1 cellular context compared by ENCODE assay signal in genomic region chr6:27502508-27503435, GRCh38.
TF ChIP-seq lines count a peak whose summit lies in the region.

No MANE protein-coding gene starts in this region.

TF ChIP-seq in HepG2, 621 proteins besides CTCF, POLR2A, EP300 and RAD21 (continued from another document and continues in another):
- TF ChIP-seq PBX2 (CRISPR knock-in tag; IDR thresholded peaks at IDR 0.05) (no peak; the same call in 1 of the 2 replicates), ZKSCAN5 (CRISPR knock-in tag; IDR thresholded peaks at IDR 0.05) (no peak), KMT2A (CRISPR knock-in tag; IDR thresholded peaks at IDR 0.05) (no peak), CSRNP1 (CRISPR knock-in tag; IDR thresholded peaks at IDR 0.05) (no peak), PRMT3 (CRISPR knock-in tag; IDR thresholded peaks at IDR 0.05; ENCODE audit: borderline replicate concordance, low read depth) (no peak), NCOA2 (CRISPR knock-in tag; IDR thresholded peaks at IDR 0.05) (peak; percentile 40; the same call in 1 of the 2 replicates), ZBTB46 (CRISPR knock-in tag; IDR thresholded peaks at IDR 0.05; ENCODE audit: borderline replicate concordance) (no peak), ZMYM4 (CRISPR knock-in tag; IDR thresholded peaks at IDR 0.05) (no peak; the same call in 1 of the 2 replicates), TEF (CRISPR knock-in tag; IDR thresholded peaks at IDR 0.05) (peak; percentile 83; the same call in 1 of the 2 replicates), ZNF512 (CRISPR knock-in tag; IDR thresholded peaks at IDR 0.05) (0 out of 2 replicates have a peak, but pooled peaks have one; percentile 0), IRX3 (CRISPR knock-in tag; IDR thresholded peaks at IDR 0.05; ENCODE audit: borderline replicate concordance, low read depth) (no peak), YEATS2 (CRISPR knock-in tag; IDR thresholded peaks at IDR 0.05; ENCODE audit: borderline replicate concordance) (0 out of 2 replicates have a peak, but pooled peaks have one; percentile 18), NR2F6 (IDR thresholded peaks at IDR 0.05) (no peak; the same call in 1 of the 2 replicates), NR2F6 (CRISPR knock-in tag; IDR thresholded peaks at IDR 0.05) (no peak; the same call in 1 of the 2 replicates), HNF1A (IDR thresholded peaks at IDR 0.05; ENCODE audit: low read depth) (no peak), HNF1A (CRISPR knock-in tag; IDR thresholded peaks at IDR 0.05; ENCODE audit: borderline replicate concordance) (no peak), ZNF383 (CRISPR knock-in tag; IDR thresholded peaks at IDR 0.05; ENCODE audit: borderline replicate concordance) (no peak), ZNF136 (CRISPR knock-in tag; IDR thresholded peaks at IDR 0.05; ENCODE audit: low read depth) (peak; percentile 69; the same call in 1 of the 2 replicates), SOX6 (IDR thresholded peaks at IDR 0.05) (no peak), SOX6 (CRISPR knock-in tag; IDR thresholded peaks at IDR 0.05) (peak; percentile 65), ZNF607 (CRISPR knock-in tag; IDR thresholded peaks at IDR 0.05; ENCODE audit: borderline replicate concordance) (peak; percentile 38; the same call in 1 of the 2 replicates), ZNF580 (CRISPR knock-in tag; IDR thresholded peaks at IDR 0.05; ENCODE audit: borderline replicate concordance, low read depth) (no peak), GTF3A (CRISPR knock-in tag; conservative IDR thresholded peaks at IDR 0.05) (peak; percentile 37; the same call in 1 of the 2 replicates), PAF1 (CRISPR knock-in tag; IDR thresholded peaks at IDR 0.05) (no peak), ATRX (CRISPR knock-in tag; IDR thresholded peaks at IDR 0.05; ENCODE audit: borderline replicate concordance) (no peak), ZNF446 (CRISPR knock-in tag; IDR thresholded peaks at IDR 0.05) (peak; percentile 52; the same call in 1 of the 2 replicates), GTF2F1 (IDR thresholded peaks at IDR 0.05; ENCODE audit: low read length) (no peak), GFI1 (CRISPR knock-in tag; IDR thresholded peaks at IDR 0.05; ENCODE audit: borderline replicate concordance) (peak; percentile 60), REL (CRISPR knock-in tag; conservative IDR thresholded peaks at IDR 0.05) (no peak), YEATS4 (CRISPR knock-in tag; IDR thresholded peaks at IDR 0.05; ENCODE audit: borderline replicate concordance) (0 out of 2 replicates have a peak, but pooled peaks have one; percentile 15), MLXIP (CRISPR knock-in tag; IDR thresholded peaks at IDR 0.05; ENCODE audit: borderline replicate concordance) (no peak), ZNF501 (CRISPR knock-in tag; IDR thresholded peaks at IDR 0.05) (peak; percentile 79; the same call in 1 of the 2 replicates), ZNF703 (CRISPR knock-in tag; IDR thresholded peaks at IDR 0.05; ENCODE audit: borderline replicate concordance) (no peak), ZNF44 (CRISPR knock-in tag; IDR thresholded peaks at IDR 0.05) (no peak), ZNF83 (CRISPR knock-in tag; IDR thresholded peaks at IDR 0.05; ENCODE audit: borderline replicate concordance) (no peak), RXRB (CRISPR knock-in tag; IDR thresholded peaks at IDR 0.05; ENCODE audit: borderline replicate concordance) (peak; percentile 59; the same call in 1 of the 2 replicates), ZNF891 (CRISPR knock-in tag; IDR thresholded peaks at IDR 0.05) (no peak), HOXD1 (CRISPR knock-in tag; IDR thresholded peaks at IDR 0.05) (no peak)
